In the genomic region with DNA sequence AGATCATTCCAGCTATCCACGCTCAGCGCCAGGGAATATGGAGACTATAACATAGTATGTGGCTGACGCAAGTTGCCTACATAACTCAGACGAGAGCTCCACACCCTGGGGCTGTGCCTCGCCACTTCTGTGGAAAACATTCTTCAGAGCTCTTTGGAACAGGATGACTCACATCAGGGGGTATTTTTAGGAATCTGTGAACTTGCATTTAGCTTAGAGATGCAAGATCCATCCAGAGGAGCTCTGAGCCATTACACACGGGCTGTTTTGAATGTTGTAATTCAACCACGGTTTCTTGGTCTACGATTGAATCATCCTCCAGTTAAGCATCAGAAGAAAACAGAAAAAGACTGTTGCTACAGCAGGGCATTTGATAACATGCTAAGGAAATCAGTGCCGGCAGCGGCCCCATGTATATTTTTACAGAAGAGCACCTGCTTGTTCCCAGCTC, we compare ENCODE assay signal across 9 cellular contexts.
DNase-seq lines count a peak whose midpoint lies in the region; ATAC-seq and TF ChIP-seq lines count a peak whose summit lies in the region.
"Had no signal": no experiment of that assay in that cellular context is flagged by ENCODE, and none has a peak within 500 bp of the region (broad histone marks: within the 10 kb centered on the region; RNA-seq: fewer than 3 reads in every experiment).

No MANE protein-coding gene starts in this region.

- no peak overlapping the region for H3K27ac Mint-ChIP-seq in activated CD4-positive, alpha-beta T cell treated with anti-CD3 and anti-CD28 coated beads, Interleukin-2, amount 10 ng/mL, durations not matched to agents 7 days and 5 days
- H3K27ac Mint-ChIP-seq in activated naive CD8-positive, alpha-beta T cell treated with anti-CD3 and anti-CD28 coated beads, Interleukin-2, amount 50 U/mL, for 24 hours = peak overlapping the region; percentile 48

- H3K27me3 ChIP-seq in hepatocyte = no peaks in the 10 kb centered on the region

- H2AFZ ChIP-seq in hepatocyte = no peak overlapping the region

- H3K4me3 Mint-ChIP-seq in activated CD4-positive, alpha-beta T cell treated with anti-CD3 and anti-CD28 coated beads, Interleukin-2, amount 10 ng/mL, durations not matched to agents 7 days and 5 days = no peak overlapping the region
- no peak overlapping the region for H3K4me3 Mint-ChIP-seq in activated naive CD8-positive, alpha-beta T cell treated with anti-CD3 and anti-CD28 coated beads, Interleukin-2, amount 50 U/mL, for 24 hours

- DNase-seq in activated CD4-positive, alpha-beta T cell treated with anti-CD3 and anti-CD28 coated beads for 24 hours (ENCODE audit: low read depth in 2 of 2) = peak; percentile 17 to 24
- DNase-seq in activated CD4-positive, alpha-beta T cell treated with anti-CD3 and anti-CD28 coated beads, Interleukin-2, amount 10 ng/mL, durations not matched to agents 7 days and 5 days = no peak
- peak; percentile 22 for DNase-seq in activated naive CD8-positive, alpha-beta T cell treated with anti-CD3 and anti-CD28 coated beads, Interleukin-2, amount 50 U/mL, for 24 hours
- peak; percentile 86 for DNase-seq in hepatocyte (ENCODE audit: low spot score)
- peak; percentile 61 for DNase-seq in stimulated activated CD4-positive, alpha-beta T cell treated with anti-CD3 and anti-CD28 coated beads, Interleukin-4, amount 100 ng/mL, for 24 hours

- CTCF ChIA-PET in activated CD4-positive, alpha-beta T cell treated with anti-CD3 and anti-CD28 coated beads, Interleukin-2, amount 10 ng/mL, durations not matched to agents 7 days and 5 days (lab: Charles Lee) = interaction anchor here (0.7 to 1.0 kb wide), 2 partner anchors 13 to 17 kb away, joined by 3 read pairs; no protein-coding TSS in a partner anchor

- peak overlapping the region; percentile 72 for H3K27ac ChIP-seq in hepatocyte
- H3K27ac ChIP-seq: C4-2B had no signal

- peaks cover 4% of the 10 kb centered on the region for H3K4me1 Mint-ChIP-seq in activated CD4-positive, alpha-beta T cell treated with anti-CD3 and anti-CD28 coated beads, Interleukin-2, amount 10 ng/mL, durations not matched to agents 7 days and 5 days
- H3K4me1 Mint-ChIP-seq in activated naive CD8-positive, alpha-beta T cell treated with anti-CD3 and anti-CD28 coated beads, Interleukin-2, amount 50 U/mL, for 24 hours = peaks cover 22% of the 10 kb centered on the region

- H3K9me3 ChIP-seq in hepatocyte (ENCODE audit: low read depth) = no peaks in the 10 kb centered on the region

- TF ChIP-seq CTCF in hepatocyte (IDR thresholded peaks at IDR 0.05; ENCODE audit: poor library complexity) = no peak

- H3K27me3 Mint-ChIP-seq in activated CD4-positive, alpha-beta T cell treated with anti-CD3 and anti-CD28 coated beads, Interleukin-2, amount 10 ng/mL, durations not matched to agents 7 days and 5 days = no peaks in the 10 kb centered on the region
- H3K27me3 Mint-ChIP-seq in activated naive CD8-positive, alpha-beta T cell treated with anti-CD3 and anti-CD28 coated beads, Interleukin-2, amount 50 U/mL, for 24 hours = peaks cover 4% of the 10 kb centered on the region

- H3K4me2 ChIP-seq in hepatocyte = peak overlapping the region; percentile 22

- peaks cover 5% of the 10 kb centered on the region for H3K4me1 ChIP-seq in hepatocyte (ENCODE audit: insufficient read depth)

- no peak overlapping the region for H3K4me3 ChIP-seq in hepatocyte

- H3K36me3 ChIP-seq in hepatocyte (replicated peaks; ENCODE audit: insufficient read depth, low read depth) = no peaks in the 10 kb centered on the region

- WGBS in hepatocyte (ENCODE audit: low lambda C conversion rate, missing lambda C conversion rate) = 54% methylated on average over 10 of the region's 10 CpGs

- POLR2A ChIA-PET in activated CD4-positive, alpha-beta T cell treated with anti-CD3 and anti-CD28 coated beads, Interleukin-2, amount 10 ng/mL, durations not matched to agents 7 days and 5 days (lab: Charles Lee) = interaction anchor here (0.8 kb wide), 1 partner anchor 23 kb away, joined by 5 read pairs; no protein-coding TSS in a partner anchor

- no peaks in the 10 kb centered on the region for H4K20me1 ChIP-seq in hepatocyte (ENCODE audit: insufficient read depth, poor library complexity, severe bottlenecking)

- H3K36me3 Mint-ChIP-seq in activated CD4-positive, alpha-beta T cell treated with anti-CD3 and anti-CD28 coated beads, Interleukin-2, amount 10 ng/mL, durations not matched to agents 7 days and 5 days (ENCODE audit: low read depth) = no peaks in the 10 kb centered on the region
- H3K36me3 Mint-ChIP-seq in activated naive CD8-positive, alpha-beta T cell treated with anti-CD3 and anti-CD28 coated beads, Interleukin-2, amount 50 U/mL, for 24 hours (ENCODE audit: low read depth) = no peaks in the 10 kb centered on the region

- peaks cover 6% of the 10 kb centered on the region for H3K9me3 Mint-ChIP-seq in activated CD4-positive, alpha-beta T cell treated with anti-CD3 and anti-CD28 coated beads, Interleukin-2, amount 10 ng/mL, durations not matched to agents 7 days and 5 days
- peaks cover 4% of the 10 kb centered on the region for H3K9me3 Mint-ChIP-seq in activated naive CD8-positive, alpha-beta T cell treated with anti-CD3 and anti-CD28 coated beads, Interleukin-2, amount 50 U/mL, for 24 hours

- peak; percentile 92 for ATAC-seq in activated naive CD8-positive, alpha-beta T cell treated with anti-CD3 and anti-CD28 coated beads, Interleukin-2, amount 50 U/mL, for 24 hours
- ATAC-seq in GM19455 (IDR thresholded peaks at IDR 0.05; ENCODE audit: unreplicated experiment) (no peak), GM21825 (IDR thresholded peaks at IDR 0.05; ENCODE audit: unreplicated experiment) (no peak), GM21737 (IDR thresholded peaks at IDR 0.05; ENCODE audit: unreplicated experiment) (no peak)

- no peaks in the 10 kb centered on the region for H3K9me2 ChIP-seq in hepatocyte (replicated peaks; ENCODE audit: insufficient read depth)

- no peaks in the 10 kb centered on the region for H3K79me2 ChIP-seq in hepatocyte
